In the genomic region with DNA sequence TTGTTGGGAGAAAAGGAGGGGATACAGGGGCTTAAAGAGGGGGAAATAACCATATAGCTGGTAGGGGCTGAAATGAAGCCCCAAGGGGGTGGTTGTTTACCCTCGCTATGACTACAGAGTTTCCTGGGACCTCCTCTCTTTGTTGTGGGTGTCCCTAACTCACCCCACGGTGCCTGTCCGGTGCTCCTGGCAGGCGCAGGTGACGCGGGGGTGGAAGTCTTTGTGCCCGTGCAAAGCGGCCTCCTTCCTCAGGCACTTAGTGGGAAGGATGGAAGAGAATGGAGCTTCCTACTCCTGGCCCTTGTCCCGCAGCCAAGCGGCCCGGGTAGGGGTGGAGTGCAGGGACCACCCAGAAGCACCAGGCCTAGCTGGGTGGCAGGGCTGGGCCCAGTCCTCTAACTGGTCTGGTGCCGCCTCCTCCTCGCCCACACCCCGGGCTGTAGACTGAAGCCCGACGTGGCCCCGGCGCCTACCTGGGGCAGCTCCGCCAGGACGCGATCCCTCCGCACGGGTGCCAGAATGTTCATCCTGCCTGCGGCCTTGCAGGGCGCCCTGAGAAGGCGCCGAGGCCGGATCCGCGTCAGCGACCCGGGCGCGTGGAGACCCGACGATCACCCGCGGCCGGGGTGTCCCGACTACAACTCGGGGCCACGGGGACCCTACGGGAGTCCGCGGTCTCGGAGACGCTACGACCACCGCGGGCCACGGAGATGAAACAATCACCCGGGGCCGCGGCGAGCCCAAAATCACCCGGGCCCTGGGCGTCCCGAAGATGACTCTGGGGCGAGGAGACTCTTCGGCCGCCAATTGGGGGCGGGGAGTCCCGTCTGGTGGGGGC, we compare ENCODE assay signal across 1 cellular context.
TF ChIP-seq lines count a peak whose summit lies in the region.

No MANE protein-coding gene starts in this region.

TF ChIP-seq in H1, 55 proteins besides CTCF, POLR2A, EP300 and RAD21:
- no peak for TF ChIP-seq BACH1 (IDR thresholded peaks at IDR 0.05; ENCODE audit: low read length)
- TF ChIP-seq POLR2AphosphoS5 (IDR thresholded peaks at IDR 0.05; ENCODE audit: low read depth, low read length): no peak; the same call in 1 of the 2 replicates
- TF ChIP-seq HDAC2 (IDR thresholded peaks at IDR 0.05; ENCODE audit: borderline replicate concordance in 1 of 2, low read depth in 2 of 2, low read length in 2 of 2): peak in 1 of 2 experiments; percentile 20; a peak in 1 of 4 replicates
- TF ChIP-seq SIN3A (conservative IDR thresholded peaks at IDR 0.05 in 1 of 2, IDR thresholded peaks at IDR 0.05 in 1 of 2; ENCODE audit: low read depth in 1 of 2, low read length in 2 of 2): no peak; a peak in 1 of 4 replicates
- TF ChIP-seq YY1 (IDR thresholded peaks at IDR 0.05; ENCODE audit: low read depth, low read length): no peak
- TF ChIP-seq EGR1 (IDR thresholded peaks at IDR 0.05; ENCODE audit: borderline replicate concordance, low read depth, low read length): no peak
- peak; percentile 48 for TF ChIP-seq KDM4A (IDR thresholded peaks at IDR 0.05; ENCODE audit: low read depth, low read length, severe bottlenecking)
- no peak for TF ChIP-seq SAP30 (IDR thresholded peaks at IDR 0.05; ENCODE audit: insufficient read depth, insufficient replicate concordance, low read length)
- no peak for TF ChIP-seq CBX5 (IDR thresholded peaks at IDR 0.05; ENCODE audit: low read depth, low read length)
- no peak for TF ChIP-seq MAFK (IDR thresholded peaks at IDR 0.05; ENCODE audit: low read depth, low read length)
- TF ChIP-seq, protein P1, sequence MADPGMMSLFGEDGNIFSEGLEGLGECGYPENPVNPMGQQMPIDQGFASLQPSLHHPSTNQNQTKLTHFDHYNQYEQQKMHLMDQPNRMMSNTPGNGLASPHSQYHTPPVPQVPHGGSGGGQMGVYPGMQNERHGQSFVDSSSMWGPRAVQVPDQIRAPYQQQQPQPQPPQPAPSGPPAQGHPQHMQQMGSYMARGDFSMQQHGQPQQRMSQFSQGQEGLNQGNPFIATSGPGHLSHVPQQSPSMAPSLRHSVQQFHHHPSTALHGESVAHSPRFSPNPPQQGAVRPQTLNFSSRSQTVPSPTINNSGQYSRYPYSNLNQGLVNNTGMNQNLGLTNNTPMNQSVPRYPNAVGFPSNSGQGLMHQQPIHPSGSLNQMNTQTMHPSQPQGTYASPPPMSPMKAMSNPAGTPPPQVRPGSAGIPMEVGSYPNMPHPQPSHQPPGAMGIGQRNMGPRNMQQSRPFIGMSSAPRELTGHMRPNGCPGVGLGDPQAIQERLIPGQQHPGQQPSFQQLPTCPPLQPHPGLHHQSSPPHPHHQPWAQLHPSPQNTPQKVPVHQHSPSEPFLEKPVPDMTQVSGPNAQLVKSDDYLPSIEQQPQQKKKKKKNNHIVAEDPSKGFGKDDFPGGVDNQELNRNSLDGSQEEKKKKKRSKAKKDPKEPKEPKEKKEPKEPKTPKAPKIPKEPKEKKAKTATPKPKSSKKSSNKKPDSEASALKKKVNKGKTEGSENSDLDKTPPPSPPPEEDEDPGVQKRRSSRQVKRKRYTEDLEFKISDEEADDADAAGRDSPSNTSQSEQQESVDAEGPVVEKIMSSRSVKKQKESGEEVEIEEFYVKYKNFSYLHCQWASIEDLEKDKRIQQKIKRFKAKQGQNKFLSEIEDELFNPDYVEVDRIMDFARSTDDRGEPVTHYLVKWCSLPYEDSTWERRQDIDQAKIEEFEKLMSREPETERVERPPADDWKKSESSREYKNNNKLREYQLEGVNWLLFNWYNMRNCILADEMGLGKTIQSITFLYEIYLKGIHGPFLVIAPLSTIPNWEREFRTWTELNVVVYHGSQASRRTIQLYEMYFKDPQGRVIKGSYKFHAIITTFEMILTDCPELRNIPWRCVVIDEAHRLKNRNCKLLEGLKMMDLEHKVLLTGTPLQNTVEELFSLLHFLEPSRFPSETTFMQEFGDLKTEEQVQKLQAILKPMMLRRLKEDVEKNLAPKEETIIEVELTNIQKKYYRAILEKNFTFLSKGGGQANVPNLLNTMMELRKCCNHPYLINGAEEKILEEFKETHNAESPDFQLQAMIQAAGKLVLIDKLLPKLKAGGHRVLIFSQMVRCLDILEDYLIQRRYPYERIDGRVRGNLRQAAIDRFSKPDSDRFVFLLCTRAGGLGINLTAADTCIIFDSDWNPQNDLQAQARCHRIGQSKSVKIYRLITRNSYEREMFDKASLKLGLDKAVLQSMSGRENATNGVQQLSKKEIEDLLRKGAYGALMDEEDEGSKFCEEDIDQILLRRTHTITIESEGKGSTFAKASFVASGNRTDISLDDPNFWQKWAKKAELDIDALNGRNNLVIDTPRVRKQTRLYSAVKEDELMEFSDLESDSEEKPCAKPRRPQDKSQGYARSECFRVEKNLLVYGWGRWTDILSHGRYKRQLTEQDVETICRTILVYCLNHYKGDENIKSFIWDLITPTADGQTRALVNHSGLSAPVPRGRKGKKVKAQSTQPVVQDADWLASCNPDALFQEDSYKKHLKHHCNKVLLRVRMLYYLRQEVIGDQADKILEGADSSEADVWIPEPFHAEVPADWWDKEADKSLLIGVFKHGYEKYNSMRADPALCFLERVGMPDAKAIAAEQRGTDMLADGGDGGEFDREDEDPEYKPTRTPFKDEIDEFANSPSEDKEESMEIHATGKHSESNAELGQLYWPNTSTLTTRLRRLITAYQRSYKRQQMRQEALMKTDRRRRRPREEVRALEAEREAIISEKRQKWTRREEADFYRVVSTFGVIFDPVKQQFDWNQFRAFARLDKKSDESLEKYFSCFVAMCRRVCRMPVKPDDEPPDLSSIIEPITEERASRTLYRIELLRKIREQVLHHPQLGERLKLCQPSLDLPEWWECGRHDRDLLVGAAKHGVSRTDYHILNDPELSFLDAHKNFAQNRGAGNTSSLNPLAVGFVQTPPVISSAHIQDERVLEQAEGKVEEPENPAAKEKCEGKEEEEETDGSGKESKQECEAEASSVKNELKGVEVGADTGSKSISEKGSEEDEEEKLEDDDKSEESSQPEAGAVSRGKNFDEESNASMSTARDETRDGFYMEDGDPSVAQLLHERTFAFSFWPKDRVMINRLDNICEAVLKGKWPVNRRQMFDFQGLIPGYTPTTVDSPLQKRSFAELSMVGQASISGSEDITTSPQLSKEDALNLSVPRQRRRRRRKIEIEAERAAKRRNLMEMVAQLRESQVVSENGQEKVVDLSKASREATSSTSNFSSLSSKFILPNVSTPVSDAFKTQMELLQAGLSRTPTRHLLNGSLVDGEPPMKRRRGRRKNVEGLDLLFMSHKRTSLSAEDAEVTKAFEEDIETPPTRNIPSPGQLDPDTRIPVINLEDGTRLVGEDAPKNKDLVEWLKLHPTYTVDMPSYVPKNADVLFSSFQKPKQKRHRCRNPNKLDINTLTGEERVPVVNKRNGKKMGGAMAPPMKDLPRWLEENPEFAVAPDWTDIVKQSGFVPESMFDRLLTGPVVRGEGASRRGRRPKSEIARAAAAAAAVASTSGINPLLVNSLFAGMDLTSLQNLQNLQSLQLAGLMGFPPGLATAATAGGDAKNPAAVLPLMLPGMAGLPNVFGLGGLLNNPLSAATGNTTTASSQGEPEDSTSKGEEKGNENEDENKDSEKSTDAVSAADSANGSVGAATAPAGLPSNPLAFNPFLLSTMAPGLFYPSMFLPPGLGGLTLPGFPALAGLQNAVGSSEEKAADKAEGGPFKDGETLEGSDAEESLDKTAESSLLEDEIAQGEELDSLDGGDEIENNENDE (IDR thresholded peaks at IDR 0.05; ENCODE audit: insufficient replicate concordance, low read length): no peak
